1 cellular context compared by ENCODE assay signal in genomic region chr16:88456356-88457292, GRCh38.
TF ChIP-seq lines count a peak whose summit lies in the region.

No MANE protein-coding gene starts in this region.

TF ChIP-seq in GM23338, 12 proteins besides CTCF, POLR2A, EP300 and RAD21 (continued from another document):
- TF ChIP-seq ZNF462 (CRISPR knock-in tag; IDR thresholded peaks at IDR 0.05) (no peak), ZNF114 (CRISPR knock-in tag; IDR thresholded peaks at IDR 0.05) (no peak), NANOG (IDR thresholded peaks at IDR 0.05; ENCODE audit: borderline replicate concordance) (no peak), EZH2 (IDR thresholded peaks at IDR 0.05; ENCODE audit: low read depth, unreplicated experiment) (no peak), POLR2AphosphoS5 (IDR thresholded peaks at IDR 0.05; ENCODE audit: low read depth) (no peak), EZH2phosphoT487 (IDR thresholded peaks at IDR 0.05; ENCODE audit: unreplicated experiment) (no peak)
- TF ChIP-seq, protein P1, sequence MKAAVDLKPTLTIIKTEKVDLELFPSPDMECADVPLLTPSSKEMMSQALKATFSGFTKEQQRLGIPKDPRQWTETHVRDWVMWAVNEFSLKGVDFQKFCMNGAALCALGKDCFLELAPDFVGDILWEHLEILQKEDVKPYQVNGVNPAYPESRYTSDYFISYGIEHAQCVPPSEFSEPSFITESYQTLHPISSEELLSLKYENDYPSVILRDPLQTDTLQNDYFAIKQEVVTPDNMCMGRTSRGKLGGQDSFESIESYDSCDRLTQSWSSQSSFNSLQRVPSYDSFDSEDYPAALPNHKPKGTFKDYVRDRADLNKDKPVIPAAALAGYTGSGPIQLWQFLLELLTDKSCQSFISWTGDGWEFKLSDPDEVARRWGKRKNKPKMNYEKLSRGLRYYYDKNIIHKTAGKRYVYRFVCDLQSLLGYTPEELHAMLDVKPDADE (IDR thresholded peaks at IDR 0.05) = no peak
- TF ChIP-seq, protein P2, sequence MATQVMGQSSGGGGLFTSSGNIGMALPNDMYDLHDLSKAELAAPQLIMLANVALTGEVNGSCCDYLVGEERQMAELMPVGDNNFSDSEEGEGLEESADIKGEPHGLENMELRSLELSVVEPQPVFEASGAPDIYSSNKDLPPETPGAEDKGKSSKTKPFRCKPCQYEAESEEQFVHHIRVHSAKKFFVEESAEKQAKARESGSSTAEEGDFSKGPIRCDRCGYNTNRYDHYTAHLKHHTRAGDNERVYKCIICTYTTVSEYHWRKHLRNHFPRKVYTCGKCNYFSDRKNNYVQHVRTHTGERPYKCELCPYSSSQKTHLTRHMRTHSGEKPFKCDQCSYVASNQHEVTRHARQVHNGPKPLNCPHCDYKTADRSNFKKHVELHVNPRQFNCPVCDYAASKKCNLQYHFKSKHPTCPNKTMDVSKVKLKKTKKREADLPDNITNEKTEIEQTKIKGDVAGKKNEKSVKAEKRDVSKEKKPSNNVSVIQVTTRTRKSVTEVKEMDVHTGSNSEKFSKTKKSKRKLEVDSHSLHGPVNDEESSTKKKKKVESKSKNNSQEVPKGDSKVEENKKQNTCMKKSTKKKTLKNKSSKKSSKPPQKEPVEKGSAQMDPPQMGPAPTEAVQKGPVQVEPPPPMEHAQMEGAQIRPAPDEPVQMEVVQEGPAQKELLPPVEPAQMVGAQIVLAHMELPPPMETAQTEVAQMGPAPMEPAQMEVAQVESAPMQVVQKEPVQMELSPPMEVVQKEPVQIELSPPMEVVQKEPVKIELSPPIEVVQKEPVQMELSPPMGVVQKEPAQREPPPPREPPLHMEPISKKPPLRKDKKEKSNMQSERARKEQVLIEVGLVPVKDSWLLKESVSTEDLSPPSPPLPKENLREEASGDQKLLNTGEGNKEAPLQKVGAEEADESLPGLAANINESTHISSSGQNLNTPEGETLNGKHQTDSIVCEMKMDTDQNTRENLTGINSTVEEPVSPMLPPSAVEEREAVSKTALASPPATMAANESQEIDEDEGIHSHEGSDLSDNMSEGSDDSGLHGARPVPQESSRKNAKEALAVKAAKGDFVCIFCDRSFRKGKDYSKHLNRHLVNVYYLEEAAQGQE (IDR thresholded peaks at IDR 0.05; ENCODE audit: unreplicated experiment) = no peak
